In genomic region chr18:13242797-13243196, GRCh38 we compare ENCODE assay signal across 19 cellular contexts. TPM values are rescaled to one million over a fixed set of nuclear protein-coding genes. Genes with fewer than 3 reads are reported as not detected.
"Had no signal": no experiment of that assay in that cellular context is flagged by ENCODE, and none has a peak within 500 bp of the region (broad histone marks: within the 10 kb centered on the region; RNA-seq: fewer than 3 reads in every experiment).

No MANE protein-coding gene starts in this region.

- H3K9me3 Mint-ChIP-seq: activated naive CD8-positive, alpha-beta T cell treated with anti-CD3 and anti-CD28 coated beads for 36 hours; T-helper 2 cell treated with Interferon-gamma antibody and Interleukin-4, amounts not matched to agents 5 μg/mL and 100 μg/mL, for 36 hours had no signal

- H3K9ac ChIP-seq: neural progenitor cell had no signal

- H3K4me1 Mint-ChIP-seq: activated CD4-positive, alpha-beta T cell treated with anti-CD3 and anti-CD28 coated beads, Interleukin-2, amount 10 ng/mL, durations not matched to agents 24 days and 14 days; stimulated activated naive B cell treated with anti-CD40 and anti-IgM and Interleukin-4, amounts not matched to agents 10 μg/mL and 1 μg/mL and 100 μg/mL, for 72 hours had no signal

- H3K27me3 ChIP-seq: brain microvascular endothelial cell, pancreas, tibial nerve had no signal

- H3K9me3 ChIP-seq: pancreas, tibial nerve had no signal

- H2AFZ ChIP-seq: neural progenitor cell had no signal

- H3K27ac ChIP-seq: brain microvascular endothelial cell, epithelial cell of prostate, neural progenitor cell, pancreas, tibial nerve had no signal

- H3K36me3 ChIP-seq: brain microvascular endothelial cell, neural progenitor cell, pancreas, tibial nerve had no signal

- H3K4me3 Mint-ChIP-seq: activated CD4-positive, alpha-beta T cell treated with anti-CD3 and anti-CD28 coated beads, Interleukin-2, amount 10 ng/mL, durations not matched to agents 24 days and 14 days; activated naive CD8-positive, alpha-beta T cell treated with anti-CD3 and anti-CD28 coated beads for 36 hours; effector memory CD8-positive, alpha-beta T cell; neural progenitor cell; stimulated activated naive B cell treated with anti-CD40 and anti-IgM and Interleukin-4, amounts not matched to agents 10 μg/mL and 1 μg/mL and 100 μg/mL, for 72 hours; T-helper 2 cell treated with Interferon-gamma antibody and Interleukin-4, amounts not matched to agents 5 μg/mL and 100 μg/mL, for 36 hours had no signal

- H3K4me2 ChIP-seq: neural progenitor cell had no signal

- H3K4me3 ChIP-seq: neural progenitor cell, pancreas, tibial nerve had no signal

- H3K4me1 ChIP-seq: pancreas, tibial nerve had no signal

- ATAC-seq: effector memory CD8-positive, alpha-beta T cell; left cardiac atrium; pancreas; stimulated activated naive B cell treated with anti-CD40 and anti-IgM and Interleukin-4, amounts not matched to agents 10 μg/mL and 1 μg/mL and 100 μg/mL, for 72 hours had no signal

- H3K27ac Mint-ChIP-seq: activated CD4-positive, alpha-beta T cell treated with anti-CD3 and anti-CD28 coated beads, Interleukin-2, amount 10 ng/mL, durations not matched to agents 24 days and 14 days; activated naive CD8-positive, alpha-beta T cell treated with anti-CD3 and anti-CD28 coated beads for 36 hours; effector memory CD8-positive, alpha-beta T cell; naive B cell; neural progenitor cell; stimulated activated naive B cell treated with anti-CD40 and anti-IgM and Interleukin-4, amounts not matched to agents 10 μg/mL and 1 μg/mL and 100 μg/mL, for 72 hours; T-helper 2 cell treated with Interferon-gamma antibody and Interleukin-4, amounts not matched to agents 5 μg/mL and 100 μg/mL, for 36 hours had no signal

- H3K36me3 Mint-ChIP-seq: naive B cell; stimulated activated naive B cell treated with anti-CD40 and anti-IgM and Interleukin-4, amounts not matched to agents 10 μg/mL and 1 μg/mL and 100 μg/mL, for 72 hours had no signal

- DNase-seq: activated CD4-positive, alpha-beta T cell treated with anti-CD3 and anti-CD28 coated beads, Interleukin-2, amount 10 ng/mL, durations not matched to agents 24 days and 14 days; activated CD4-positive, CD25-positive, alpha-beta regulatory T cell; activated naive CD8-positive, alpha-beta T cell treated with anti-CD3 and anti-CD28 coated beads for 36 hours; activated T-cell treated with anti-CD3 and anti-CD28 coated beads, Interleukin-2, amount 50 U/mL, for 1 hour; anterior cingulate cortex; brain microvascular endothelial cell; dermis blood vessel endothelial cell; effector memory CD8-positive, alpha-beta T cell; foreskin melanocyte; left cardiac atrium; naive B cell; pancreas; stimulated activated CD4-positive, alpha-beta T cell treated with anti-CD3 and anti-CD28 coated beads, Interleukin-2, amount 100 ng/mL, for 48 hours; stimulated activated naive B cell treated with anti-CD40 and anti-IgM and Interleukin-4, amounts not matched to agents 10 μg/mL and 1 μg/mL and 100 μg/mL, for 72 hours had no signal

- H3K27me3 Mint-ChIP-seq: activated CD4-positive, alpha-beta T cell treated with anti-CD3 and anti-CD28 coated beads, Interleukin-2, amount 10 ng/mL, durations not matched to agents 24 days and 14 days; activated naive CD8-positive, alpha-beta T cell treated with anti-CD3 and anti-CD28 coated beads for 36 hours; effector memory CD8-positive, alpha-beta T cell; naive B cell; stimulated activated naive B cell treated with anti-CD40 and anti-IgM and Interleukin-4, amounts not matched to agents 10 μg/mL and 1 μg/mL and 100 μg/mL, for 72 hours had no signal

RNA-seq across cellular contexts. Expression of gene LDLRAD4, which starts 24.2 kb away (rescaled TPM):
- total RNA-seq: fibroblast of lung had no signal
- polyA plus RNA-seq: fibroblast of lung had no signal
